In the genomic region with DNA sequence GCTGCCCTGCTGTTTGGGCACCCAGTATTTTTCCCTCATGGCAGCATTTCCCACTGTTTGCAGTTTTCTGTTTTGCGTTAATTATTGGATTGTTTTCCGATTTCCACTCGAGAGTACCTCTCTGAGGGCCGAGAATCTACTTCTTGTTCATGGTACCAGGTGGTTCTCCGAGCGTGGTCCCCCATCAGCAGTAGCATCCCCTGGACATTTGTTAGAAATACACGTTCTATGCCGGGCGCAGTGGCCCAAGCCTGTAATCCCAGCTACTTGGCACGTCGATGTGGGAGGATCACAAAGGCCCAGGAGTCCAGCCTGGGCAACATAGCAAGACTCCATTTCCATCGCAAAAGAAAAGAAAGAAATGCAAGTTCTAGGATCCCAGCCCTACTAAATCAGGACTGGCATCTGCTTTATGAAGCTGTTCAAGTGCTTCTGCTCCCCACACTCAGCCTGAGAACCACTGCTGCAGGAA, we compare ENCODE assay signal across 8 cellular contexts. TPM values are rescaled to one million over a fixed set of nuclear protein-coding genes. Genes with fewer than 3 reads are reported as not detected.
DNase-seq lines count a peak whose midpoint lies in the region; ATAC-seq, FAIRE-seq and TF ChIP-seq lines count a peak whose summit lies in the region.

No MANE protein-coding gene starts in this region.

- DNase-seq in BE2C (no peak), LNCaP clone FGC (ENCODE audit: low read depth) (no peak), coronary artery (ENCODE audit: low spot score) (no peak), NCI-H2171 treated with DMSO at 0.1 percent for 48 hours (lab: John Stamatoyannopoulos, UW) (no peak), H54 (ENCODE audit: insufficient read length, low spot score) (no peak)
- DNase-seq in naive thymus-derived CD4-positive, alpha-beta T cell, result no peak

- H3K36me3 ChIP-seq in BE2C, result peaks cover 46% of the 10 kb centered on the region
- H3K36me3 ChIP-seq in naive thymus-derived CD4-positive, alpha-beta T cell (ENCODE audit: control insufficient read depth in 2 of 3, insufficient read depth in 3 of 3, low read length in 3 of 3), result peaks cover 0 to 35% (median 6%) of the 10 kb centered on the region in 3 experiments

- H3K27me3 Mint-ChIP-seq in naive thymus-derived CD4-positive, alpha-beta T cell, result no peaks in the 10 kb centered on the region

- POLR2A ChIA-PET in naive thymus-derived CD4-positive, alpha-beta T cell (lab: Charles Lee), result interaction anchor here (1.0 to 1.5 kb wide), 3 partner anchors 20 to 62 kb away, joined by 3 to 4 read pairs (median 4); no protein-coding TSS in a partner anchor

- no peak for ATAC-seq in naive thymus-derived CD4-positive, alpha-beta T cell
- ATAC-seq in GM18867 (IDR thresholded peaks at IDR 0.05; ENCODE audit: unreplicated experiment) (no peak), HG03135 (IDR thresholded peaks at IDR 0.05; ENCODE audit: unreplicated experiment) (no peak)

- intact Hi-C loops in naive thymus-derived CD4-positive, alpha-beta T cell (cut with micrococcal nuclease), result no loop called here

- H3K27ac ChIP-seq in coronary artery, result peak overlapping the region; percentile 44 to 87
- peak overlapping the region; percentile 84 for H3K27ac ChIP-seq in naive thymus-derived CD4-positive, alpha-beta T cell (ENCODE audit: low read depth, low read length)

- H3K27ac Mint-ChIP-seq in naive thymus-derived CD4-positive, alpha-beta T cell, result peak overlapping the region; percentile 74 to 95 (median 91)

- no peak for TF ChIP-seq POLR2A in H54 (IDR thresholded peaks at IDR 0.05; ENCODE audit: low read depth, low read length)

- no peaks in the 10 kb centered on the region for H3K27me3 ChIP-seq in BE2C
- no peaks in the 10 kb centered on the region for H3K27me3 ChIP-seq in naive thymus-derived CD4-positive, alpha-beta T cell (ENCODE audit: control insufficient read depth in 2 of 2, insufficient read depth in 2 of 2, low read length in 2 of 2)

- CTCF ChIA-PET in naive thymus-derived CD4-positive, alpha-beta T cell (lab: Charles Lee), result no interaction called here

- no peak for TF ChIP-seq CTCF in BE2C (IDR thresholded peaks at IDR 0.05; ENCODE audit: low read depth, low read length)
- TF ChIP-seq CTCF in LNCaP clone FGC (IDR thresholded peaks at IDR 0.05; ENCODE audit: control insufficient read depth, extremely low read depth, insufficient read depth), result no peak
- TF ChIP-seq CTCF in coronary artery (IDR thresholded peaks at IDR 0.05), result no peak

- no peaks in the 10 kb centered on the region for H3K4me1 ChIP-seq in BE2C
- H3K4me1 ChIP-seq in naive thymus-derived CD4-positive, alpha-beta T cell (ENCODE audit: control insufficient read depth in 2 of 2, insufficient read depth in 2 of 2, low read length in 2 of 2), result peaks cover 5 to 10% of the 10 kb centered on the region in 2 donors

- no peaks in the 10 kb centered on the region for H3K9me3 ChIP-seq in BE2C
- H3K9me3 ChIP-seq in naive thymus-derived CD4-positive, alpha-beta T cell (ENCODE audit: control insufficient read depth in 2 of 3, low read length in 3 of 3), result no peaks in the 10 kb centered on the region

- H3K4me3 ChIP-seq in BE2C (ENCODE audit: low read depth, low read length) (peak overlapping the region; percentile 98), LNCaP clone FGC (ENCODE audit: low read depth, low read length) (peak overlapping the region; percentile 94), coronary artery (peak overlapping the region; percentile 80)
- H3K4me3 ChIP-seq in naive thymus-derived CD4-positive, alpha-beta T cell (ENCODE audit: low read length), result peak overlapping the region; percentile 87

- H3K4me3 Mint-ChIP-seq in naive thymus-derived CD4-positive, alpha-beta T cell, result peak overlapping the region; percentile 86 to 94 (median 92)

- H3K36me3 Mint-ChIP-seq in naive thymus-derived CD4-positive, alpha-beta T cell, result peaks cover 0 to 20% (median 6%) of the 10 kb centered on the region in 5 donors

- H3K4me1 Mint-ChIP-seq in naive thymus-derived CD4-positive, alpha-beta T cell, result peaks cover 7 to 30% (median 21%) of the 10 kb centered on the region in 7 donors

- H3K9me3 Mint-ChIP-seq in naive thymus-derived CD4-positive, alpha-beta T cell, result peaks cover 0 to 1% (median 0%) of the 10 kb centered on the region in 11 donors

- no peak for FAIRE-seq in H54 (lab: Jason Lieb, UNC)

RNA-seq across cellular contexts. Expression of gene RRP1, which starts 0.7 kb away (rescaled TPM):
- 57.2 TPM for polyA plus RNA-seq in BE2C (2012; ENCODE audit: insufficient read depth, insufficient read length, low read depth)
- 10 to 100 TPM; 24.2 to 33.1 (median 28.8) TPM for total RNA-seq in naive thymus-derived CD4-positive, alpha-beta T cell
- 10 to 100 TPM; 10.1 to 21.8 TPM for polyA plus RNA-seq in naive thymus-derived CD4-positive, alpha-beta T cell

RNA-seq across cellular contexts. Expression of gene CSTB, which starts 14.0 kb away (rescaled TPM):
- 64.1 TPM for polyA plus RNA-seq in BE2C (2012; ENCODE audit: insufficient read depth, insufficient read length, low read depth)
- total RNA-seq in naive thymus-derived CD4-positive, alpha-beta T cell, result 10 to 100 TPM; 14.7 to 66.5 (median 36.6) TPM
- 10 to 100 TPM; 52.2 to 59.7 TPM for polyA plus RNA-seq in naive thymus-derived CD4-positive, alpha-beta T cell
